Comparison of ENCODE assay signal across 26 cellular contexts in the genomic region with DNA sequence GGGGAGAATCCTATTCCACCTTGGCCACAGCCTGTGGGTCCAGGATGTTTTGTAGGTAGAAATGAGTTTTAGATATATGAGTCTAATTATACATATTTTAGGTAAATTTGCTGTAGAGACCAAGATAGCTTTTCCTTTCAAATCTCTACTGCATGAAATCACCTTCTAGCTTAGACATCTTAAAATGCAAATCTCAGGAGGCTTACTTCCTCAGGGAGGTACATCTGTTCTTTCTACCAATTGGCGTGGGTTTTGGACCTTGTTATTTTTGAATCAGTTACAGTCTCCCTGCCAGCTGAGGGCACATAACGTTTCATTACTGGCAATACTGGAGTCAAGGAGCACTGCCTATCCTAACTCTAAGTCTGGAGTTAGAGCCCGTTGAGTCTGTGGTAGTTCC. TPM values are rescaled to one million over a fixed set of nuclear protein-coding genes. Genes with fewer than 3 reads are reported as not detected.
DNase-seq lines count a peak whose midpoint lies in the region; ATAC-seq and TF ChIP-seq lines count a peak whose summit lies in the region.
"Had no signal": no experiment of that assay in that cellular context is flagged by ENCODE, and none has a peak within 500 bp of the region (broad histone marks: within the 10 kb centered on the region; RNA-seq: fewer than 3 reads in every experiment).

No MANE protein-coding gene starts in this region.

- ATAC-seq in memory B cell (ENCODE audit: low read depth) = peak; percentile 75
- ATAC-seq in GM21360 (IDR thresholded peaks at IDR 0.05; ENCODE audit: unreplicated experiment) = no peak
- ATAC-seq: A549, GM12878 had no signal

- TF ChIP-seq EP300 in stomach (IDR thresholded peaks at IDR 0.05) = no peak

- H3K4me1 Mint-ChIP-seq in memory B cell = peaks cover 26% of the 10 kb centered on the region
- H3K4me1 Mint-ChIP-seq: CD8-positive, alpha-beta memory T cell had no signal

- H3K27ac Mint-ChIP-seq in memory B cell = no peak overlapping the region
- H3K27ac Mint-ChIP-seq: CD4-positive, alpha-beta memory T cell; CD4-positive, CD25-positive, alpha-beta regulatory T cell; CD8-positive, alpha-beta memory T cell had no signal

- H4K20me1 ChIP-seq in Karpas-422 (ENCODE audit: insufficient read depth, low read depth, low read length) (no peaks in the 10 kb centered on the region), OCI-LY7 (ENCODE audit: insufficient read depth, low read length) (no peaks in the 10 kb centered on the region)
- H4K20me1 ChIP-seq: BLaER1 had no signal

- TF ChIP-seq POLR2A in stomach (IDR thresholded peaks at IDR 0.05) = no peak

- peaks cover 3% of the 10 kb centered on the region for H3K9me3 Mint-ChIP-seq in memory B cell

- WGBS in stomach, 5 donors = 77 to 89% (median 82%) methylated on average over 3 of the region's 3 CpGs

- no peaks in the 10 kb centered on the region for H3K27me3 Mint-ChIP-seq in memory B cell
- H3K27me3 Mint-ChIP-seq: CD4-positive, CD25-positive, alpha-beta regulatory T cell had no signal

- BruUV-seq in OCI-LY7 (replicated peaks; lab: Mats Ljungman, UMichigan) = no TSS peak

- H3K4me2 ChIP-seq in Karpas-422 (ENCODE audit: low read depth, low read length, poor library complexity, severe bottlenecking) = peak overlapping the region; percentile 35
- no peak overlapping the region for H3K4me2 ChIP-seq in OCI-LY7 (ENCODE audit: low read length)
- H3K4me2 ChIP-seq: A549, BLaER1 had no signal

- intact Hi-C loops in OCI-LY7 (cut with micrococcal nuclease; ENCODE audit: unreplicated experiment) = no loop called here
- intact Hi-C loops in stomach (cut with DNase I; ENCODE audit: low total_unique reads) = no loop called here

- peak overlapping the region; percentile 28 for H3K4me3 Mint-ChIP-seq in memory B cell
- H3K4me3 Mint-ChIP-seq: CD14-positive monocyte; CD4-positive, alpha-beta memory T cell; CD4-positive, CD25-positive, alpha-beta regulatory T cell; CD8-positive, alpha-beta memory T cell had no signal

- H3K79me2 ChIP-seq in Karpas-422 (ENCODE audit: low read length) (no peaks in the 10 kb centered on the region), OCI-LY7 (ENCODE audit: insufficient read depth, low read depth, low read length) (no peaks in the 10 kb centered on the region)

- H3K4me1 ChIP-seq in Karpas-422 (ENCODE audit: low read length) (peaks cover 12% of the 10 kb centered on the region), OCI-LY7 (ENCODE audit: insufficient read depth, low read length, poor library complexity, severe bottlenecking) (peaks cover 22% of the 10 kb centered on the region), stomach (no peaks in the 10 kb centered on the region)
- H3K4me1 ChIP-seq: A549, BE2C, BLaER1 had no signal

- no peaks in the 10 kb centered on the region for H3K9me2 ChIP-seq in Karpas-422 (replicated peaks; ENCODE audit: insufficient read depth, low read length)
- no peaks in the 10 kb centered on the region for H3K9me2 ChIP-seq in OCI-LY7 (ENCODE audit: insufficient read depth, low read length)

- H2AFZ ChIP-seq in Karpas-422 (ENCODE audit: low read length) (0 out of 2 replicates have a peak overlapping the region, but pooled peaks have one; percentile 36), OCI-LY7 (ENCODE audit: low read length) (peak overlapping the region; percentile 56; the same call in 1 of the 2 replicates)

- no peak overlapping the region for H3K9ac ChIP-seq in Karpas-422 (ENCODE audit: low read length)
- H3K9ac ChIP-seq: BLaER1 had no signal

- H3K27ac ChIP-seq in Karpas-422 (ENCODE audit: low read length) = no peak overlapping the region
- no peak overlapping the region for H3K27ac ChIP-seq in OCI-LY7 (ENCODE audit: low read depth, low read length, poor library complexity, severe bottlenecking)
- H3K27ac ChIP-seq in stomach = no peak overlapping the region
- H3K27ac ChIP-seq: A549, BLaER1 had no signal

- CTCF ChIA-PET in OCI-LY7 (lab: Charles Lee; ENCODE audit: unreplicated experiment) = no interaction called here

- peaks cover 2% of the 10 kb centered on the region for H3K36me3 Mint-ChIP-seq in memory B cell
- H3K36me3 Mint-ChIP-seq: CD14-positive monocyte; CD4-positive, alpha-beta memory T cell; CD4-positive, CD25-positive, alpha-beta regulatory T cell; CD8-positive, alpha-beta memory T cell had no signal

- no peaks in the 10 kb centered on the region for H3K27me3 ChIP-seq in Karpas-422 (ENCODE audit: low read length)
- no peaks in the 10 kb centered on the region for H3K27me3 ChIP-seq in stomach
- H3K27me3 ChIP-seq: BE2C, BLaER1 had no signal

- DNase-seq in Karpas-422 (peak; percentile 69), OCI-LY7 (ENCODE audit: low spot score) (no peak), memory B cell (ENCODE audit: low spot score in 2 of 2) (no peak), 8988T (no peak), stomach (no peak)
- no peak for DNase-seq in activated CD8-positive, alpha-beta memory T cell treated with anti-CD3 and anti-CD28 coated beads for 24 hours
- DNase-seq: AML-193; BE2C; C1 segment of cervical spinal cord; CD4-positive, alpha-beta memory T cell; CD4-positive, CD25-positive, alpha-beta regulatory T cell; CD8-positive, alpha-beta memory T cell; COR-L47; DMS 273 treated with DMSO at 0.1 percent for 48 hours; DMS153; DMS53; DMS79; DND-41; EL; GDM1 had no signal

- H3K4me3 ChIP-seq in Karpas-422 (ENCODE audit: low read length) (peak overlapping the region; percentile 11; the same call in 1 of the 2 replicates), OCI-LY7 (ENCODE audit: low read depth, low read length, poor library complexity, severe bottlenecking) (no peak overlapping the region), stomach (no peak overlapping the region)
- H3K4me3 ChIP-seq: A549, BLaER1, GM12878 had no signal

- TF ChIP-seq CTCF in OCI-LY7 (conservative IDR thresholded peaks at IDR 0.05; ENCODE audit: low read length) (no peak), stomach (IDR thresholded peaks at IDR 0.05) (no peak)

- H3K36me3 ChIP-seq in Karpas-422 (ENCODE audit: insufficient read depth, low read length) = no peaks in the 10 kb centered on the region
- no peaks in the 10 kb centered on the region for H3K36me3 ChIP-seq in OCI-LY7 (ENCODE audit: insufficient read depth, low read length)
- H3K36me3 ChIP-seq in stomach = no peaks in the 10 kb centered on the region
- H3K36me3 ChIP-seq: BE2C, BLaER1 had no signal

- H3K9me3 ChIP-seq in Karpas-422 (ENCODE audit: low read length) (no peaks in the 10 kb centered on the region), OCI-LY7 (ENCODE audit: low read length) (no peaks in the 10 kb centered on the region), stomach (no peaks in the 10 kb centered on the region)
- H3K9me3 ChIP-seq: A549, BE2C, BLaER1 had no signal

- POLR2A ChIA-PET in OCI-LY7 (lab: Charles Lee) = interaction anchor here (0.6 to 1.2 kb wide), 4 partner anchors 13 to 175 kb away, joined by 3 to 8 read pairs (median 3); no protein-coding TSS in a partner anchor

RNA-seq across cellular contexts. Expression of gene MAST4, which starts 28.7 kb away (rescaled TPM):
- total RNA-seq in Karpas-422 (2014; rRNA removed; shearing (Covaris generic); ENCODE audit: low replicate concordance) = 6.0 and 11.8 TPM in 2 replicates
- total RNA-seq in OCI-LY7 (2014; rRNA removed; shearing (Covaris generic)) = 0.85 and 1.3 TPM in 2 replicates
- total RNA-seq in OCI-LY7 (2022) (17.1 and 21.9 TPM in 2 replicates), stomach (10 to 100 TPM; 30.9 to 52.5 (median 33.5) TPM)
- polyA plus RNA-seq in stomach = 10 to 100 TPM in 1 of 3 donors, 1 to 10 TPM in 2; 1.5 to 11.7 (median 5.2) TPM
- total RNA-seq: G401 had no signal
